In the genomic region with DNA sequence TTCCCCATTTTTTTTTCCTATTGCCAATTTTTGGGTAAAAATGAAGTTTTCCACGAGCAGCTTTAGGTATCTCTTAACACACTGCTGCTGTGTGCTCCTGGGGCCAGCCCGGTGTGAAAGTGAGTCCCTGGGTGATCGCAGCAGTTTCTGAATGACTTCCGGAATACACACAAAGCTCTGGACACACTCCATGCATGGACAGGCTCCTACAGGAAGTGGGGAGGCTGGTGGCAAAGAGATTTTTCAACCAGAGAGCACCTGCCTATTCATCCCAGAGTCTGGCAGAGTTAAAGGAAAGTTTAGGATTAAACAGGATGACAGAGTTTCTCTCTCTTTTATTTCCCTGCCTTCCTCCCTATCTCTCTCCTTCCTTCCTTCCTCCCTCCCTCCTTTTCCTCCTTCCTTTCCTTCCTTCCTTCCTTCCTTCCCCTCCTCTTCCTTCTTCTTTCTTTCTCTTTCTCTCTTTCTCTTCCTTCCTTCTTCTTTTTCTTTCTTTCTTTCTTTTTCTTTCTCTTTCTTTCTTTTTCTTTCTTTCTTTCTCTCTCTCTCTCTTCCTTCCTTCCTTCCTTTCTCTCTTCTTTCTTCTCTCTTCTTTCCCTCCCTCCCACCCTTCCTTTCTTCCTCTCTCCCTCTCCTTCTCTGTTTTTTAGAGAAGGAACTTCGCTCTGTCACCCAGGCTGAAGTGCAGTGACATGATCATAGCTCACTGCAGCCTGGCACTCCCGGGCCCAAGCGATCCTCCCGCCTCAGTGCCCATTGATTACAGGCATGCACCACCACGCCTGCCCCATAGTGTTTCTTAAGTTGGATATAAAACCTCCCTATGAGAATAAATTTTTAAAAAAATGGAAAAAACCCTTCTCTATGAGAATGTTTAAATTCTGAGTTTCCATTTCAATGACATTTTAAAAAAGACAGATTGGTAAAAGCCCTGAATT, we compare ENCODE assay signal across 11 cellular contexts. TPM values are rescaled to one million over a fixed set of nuclear protein-coding genes. Genes with fewer than 3 reads are reported as not detected.
DNase-seq lines count a peak whose midpoint lies in the region; ATAC-seq lines count a peak whose summit lies in the region.
"Had no signal": no experiment of that assay in that cellular context is flagged by ENCODE, and none has a peak within 500 bp of the region (broad histone marks: within the 10 kb centered on the region; RNA-seq: fewer than 3 reads in every experiment).

No MANE protein-coding gene starts in this region.

- H3K4me1 ChIP-seq in effector memory CD4-positive, alpha-beta T cell (ENCODE audit: control insufficient read depth, insufficient read depth, low read length, poor library complexity, severe bottlenecking), result no peaks in the 10 kb centered on the region

- intact Hi-C loops in left colon (cut with DNase I, micrococcal nuclease), result no loop called here

- DNase-seq in Daoy (ENCODE audit: low read depth) (peak; percentile 49), NCI-H2029 (lab: John Stamatoyannopoulos, UW) (peak; percentile 77), left colon (no peak)
- DNase-seq in stimulated activated CD4-positive, alpha-beta T cell treated with anti-CD3 and anti-CD28 coated beads, Interleukin-4, amount 100 ng/mL, for 1 hour, result no peak
- no peak for DNase-seq in activated CD4-positive, alpha-beta T cell treated with anti-CD3 and anti-CD28 coated beads for 48 hours
- DNase-seq in effector memory CD4-positive, alpha-beta T cell, result no peak
- DNase-seq: activated CD4-positive, CD25-positive, alpha-beta regulatory T cell; DMS79 had no signal

- no peaks in the 10 kb centered on the region for H3K36me3 ChIP-seq in effector memory CD4-positive, alpha-beta T cell (ENCODE audit: control insufficient read depth, insufficient read depth, low read length)
- H3K36me3 ChIP-seq: cardiac muscle cell had no signal

- H3K9me3 ChIP-seq in effector memory CD4-positive, alpha-beta T cell (ENCODE audit: control insufficient read depth, low read length), result no peaks in the 10 kb centered on the region

- no peak overlapping the region for H3K27ac ChIP-seq in effector memory CD4-positive, alpha-beta T cell (ENCODE audit: insufficient read depth, low read length, poor library complexity, severe bottlenecking)
- H3K27ac ChIP-seq: cardiac muscle cell had no signal

- H3K27me3 ChIP-seq in effector memory CD4-positive, alpha-beta T cell (replicated peaks; ENCODE audit: control insufficient read depth, insufficient read depth, low read length, poor library complexity, severe bottlenecking), result no peaks in the 10 kb centered on the region
- H3K27me3 ChIP-seq: cardiac muscle cell had no signal

- no peak overlapping the region for H3K4me3 ChIP-seq in effector memory CD4-positive, alpha-beta T cell (ENCODE audit: insufficient read depth, low read depth, low read length, poor library complexity, severe bottlenecking)
- H3K4me3 ChIP-seq: cardiac muscle cell had no signal

- ATAC-seq in GM21447 (IDR thresholded peaks at IDR 0.05; ENCODE audit: unreplicated experiment), result peak; percentile 91
- peak; percentile 75 for ATAC-seq in left colon
- no peak for ATAC-seq in HG02870 (IDR thresholded peaks at IDR 0.05; ENCODE audit: unreplicated experiment)

RNA-seq across cellular contexts. Expression of a gene that starts 38.7 kb away (rescaled TPM):
- total RNA-seq in Daoy (2014; rRNA removed; shearing (Covaris generic)), result 31.6 and 32.6 TPM in 2 replicates
- 10 to 100 TPM; 20.9 to 25.1 TPM for total RNA-seq in left colon

Comparison
In these comparisons a context has a peak if more than half of its experiments do, and no peak if none do; other contexts are left out.
1. DNase-seq: peak in Daoy (single experiment) and NCI-H2029 (single experiment); none in left colon (0 of 2), stimulated activated CD4-positive, alpha-beta T cell treated with anti-CD3 and anti-CD28 coated beads, Interleukin-4, amount 100 ng/mL, for 1 hour (single experiment), activated CD4-positive, alpha-beta T cell treated with anti-CD3 and anti-CD28 coated beads for 48 hours (single experiment) and effector memory CD4-positive, alpha-beta T cell (0 of 3).